ENCODE assay signal across 8 cellular contexts in genomic region chr9:37079370-37080164, GRCh38.
DNase-seq lines count a peak whose midpoint lies in the region; ATAC-seq and TF ChIP-seq lines count a peak whose summit lies in the region.

No MANE protein-coding gene starts in this region.

- ATAC-seq in GM19043 (IDR thresholded peaks at IDR 0.05; ENCODE audit: low read depth, unreplicated experiment) (peak; percentile 83), HG03354 (IDR thresholded peaks at IDR 0.05; ENCODE audit: poor library complexity, severe bottlenecking, unreplicated experiment) (peak; percentile 92)

- no peak for TF ChIP-seq CTCF in AG10803 (conservative IDR thresholded peaks at IDR 0.05; ENCODE audit: low read length)

- DNase-seq in AG10803 (ENCODE audit: low read depth) (peak; percentile 91), NCI-H446 treated with DMSO at 0.1 percent for 48 hours (lab: John Stamatoyannopoulos, UW) (peak; percentile 94), cerebellar nuclear complex (lab: John Stamatoyannopoulos, UW) (peak; percentile 60 to 89), islet precursor cell (peak; percentile 96)
- peak; percentile 86 for DNase-seq in activated CD4-positive, CD25-positive, alpha-beta regulatory T cell treated with anti-CD3 and anti-CD28 coated beads, Interleukin-2, amount 50 U/mL, for 72 hours
- DNase-seq in stimulated activated CD4-positive, alpha-beta T cell treated with anti-CD3 and anti-CD28 coated beads, Interleukin-12 subunit alpha, Interleukin-12 subunit beta, amount 100 ng/mL, for 4 hours: peak; percentile 87

- H3K4me3 ChIP-seq in AG10803 (ENCODE audit: low read length): peak overlapping the region; percentile 86

Comparison
In these comparisons a context has a peak if more than half of its experiments do, and no peak if none do; other contexts are left out.
1. Peak in every context shown above with its lines: DNase-seq, ATAC-seq and H3K4me3 ChIP-seq.